Comparison of ENCODE assay signal across 9 cellular contexts in genomic region chr9:115118-115451, GRCh38. TPM values are rescaled to one million over a fixed set of nuclear protein-coding genes. Genes with fewer than 3 reads are reported as not detected.
DNase-seq lines count a peak whose midpoint lies in the region; ATAC-seq and TF ChIP-seq lines count a peak whose summit lies in the region.
"Not testable (repeated sequence)": the region's sequence is repeated elsewhere in the genome, so short reads cannot be mapped to it uniquely, and the experiment has no call there.
"Had no signal": no experiment of that assay in that cellular context is flagged by ENCODE, and none has a peak within 500 bp of the region (broad histone marks: within the 10 kb centered on the region; RNA-seq: fewer than 3 reads in every experiment).

No MANE protein-coding gene starts in this region.

- TF ChIP-seq CTCF in Calu3 (IDR thresholded peaks at IDR 0.05; ENCODE audit: unreplicated experiment); NB4 (IDR thresholded peaks at IDR 0.05; ENCODE audit: low read depth, low read length); lower lobe of right lung (IDR thresholded peaks at IDR 0.05): not testable (repeated sequence)

- not testable (repeated sequence) for H3K9me3 Mint-ChIP-seq in Calu3 (ENCODE audit: low read depth, unreplicated experiment); activated CD4-positive, alpha-beta T cell treated with anti-CD3 and anti-CD28 coated beads for 36 hours (ENCODE audit: low read depth); activated T-helper 2 cell treated with anti-CD3 and anti-CD28 coated beads, Interferon-gamma antibody, Interleukin-2, Interleukin-4, amounts not matched to agents 10 μg/mL and 5 μg/mL and 100 μg/mL, durations not matched to agents 14 hours and 24 hours and 36 hours; effector memory CD8-positive, alpha-beta T cell

- not testable (repeated sequence) for H3K4me1 Mint-ChIP-seq in Calu3 (ENCODE audit: low read depth, unreplicated experiment)
- H3K4me1 Mint-ChIP-seq in activated CD4-positive, alpha-beta T cell treated with anti-CD3 and anti-CD28 coated beads for 36 hours, result peaks cover 23% of the 10 kb centered on the region
- peaks cover 10% of the 10 kb centered on the region for H3K4me1 Mint-ChIP-seq in activated T-helper 2 cell treated with anti-CD3 and anti-CD28 coated beads, Interferon-gamma antibody, Interleukin-2, Interleukin-4, amounts not matched to agents 10 μg/mL and 5 μg/mL and 100 μg/mL, durations not matched to agents 14 hours and 24 hours and 36 hours (ENCODE audit: low read depth)
- peaks cover 10 to 18% of the 10 kb centered on the region in 2 donors for H3K4me1 Mint-ChIP-seq in effector memory CD8-positive, alpha-beta T cell (ENCODE audit: low read depth in 2 of 2)

- CTCF ChIA-PET in Calu3 (lab: Charles Lee); activated CD4-positive, alpha-beta T cell treated with anti-CD3 and anti-CD28 coated beads for 36 hours (lab: Charles Lee): not testable (repeated sequence)

- not testable (repeated sequence) for H3K27ac ChIP-seq in lower lobe of right lung

- TF ChIP-seq POLR2A in NB4 (IDR thresholded peaks at IDR 0.05; ENCODE audit: extremely low read depth, insufficient read length), result not testable (repeated sequence)

- POLR2A ChIA-PET in activated CD4-positive, alpha-beta T cell treated with anti-CD3 and anti-CD28 coated beads for 36 hours (lab: Charles Lee), result not testable (repeated sequence)

- peaks cover 66% of the 10 kb centered on the region for H3K27me3 ChIP-seq in lower lobe of right lung (ENCODE audit: low read depth)

- ATAC-seq in activated CD4-positive, alpha-beta T cell treated with anti-CD3 and anti-CD28 coated beads for 36 hours; effector memory CD8-positive, alpha-beta T cell (replicated peaks): not testable (repeated sequence)
- ATAC-seq in lower lobe of right lung (peak in 1 of 2 donors; percentile 38), sciatic nerve (peak; percentile 7)

- not testable (repeated sequence) for H3K36me3 ChIP-seq in lower lobe of right lung

- H3K27ac Mint-ChIP-seq in Calu3 (ENCODE audit: unreplicated experiment); activated CD4-positive, alpha-beta T cell treated with anti-CD3 and anti-CD28 coated beads for 36 hours; activated T-helper 2 cell treated with anti-CD3 and anti-CD28 coated beads, Interferon-gamma antibody, Interleukin-2, Interleukin-4, amounts not matched to agents 10 μg/mL and 5 μg/mL and 100 μg/mL, durations not matched to agents 14 hours and 24 hours and 36 hours; effector memory CD8-positive, alpha-beta T cell: not testable (repeated sequence)

- peak overlapping the region; percentile 68 for H3K4me3 Mint-ChIP-seq in Calu3 (ENCODE audit: low read depth, unreplicated experiment)
- H3K4me3 Mint-ChIP-seq in activated CD4-positive, alpha-beta T cell treated with anti-CD3 and anti-CD28 coated beads for 36 hours, result peak overlapping the region; percentile 45
- peak overlapping the region; percentile 71 for H3K4me3 Mint-ChIP-seq in activated T-helper 2 cell treated with anti-CD3 and anti-CD28 coated beads, Interferon-gamma antibody, Interleukin-2, Interleukin-4, amounts not matched to agents 10 μg/mL and 5 μg/mL and 100 μg/mL, durations not matched to agents 14 hours and 24 hours and 36 hours (ENCODE audit: low read depth)
- H3K4me3 Mint-ChIP-seq in effector memory CD8-positive, alpha-beta T cell, result peak overlapping the region; percentile 1 to 60

- intact Hi-C loops in Calu3 (cut with micrococcal nuclease; ENCODE audit: unreplicated experiment); activated CD4-positive, alpha-beta T cell treated with anti-CD3 and anti-CD28 coated beads for 36 hours (cut with DNase I, micrococcal nuclease); activated T-helper 2 cell treated with anti-CD3 and anti-CD28 coated beads, Interferon-gamma antibody, Interleukin-2, Interleukin-4, amounts not matched to agents 10 μg/mL and 5 μg/mL and 100 μg/mL, durations not matched to agents 14 hours and 24 hours and 36 hours (cut with micrococcal nuclease); lower lobe of right lung (cut with DNase I); sciatic nerve (cut with DNase I): not testable (repeated sequence)

- not testable (repeated sequence) for BruUV-seq in Calu3 (replicated peaks; lab: Mats Ljungman, UMichigan)

- not testable (repeated sequence) for H3K36me3 Mint-ChIP-seq in Calu3 (ENCODE audit: insufficient read depth, unreplicated experiment); activated CD4-positive, alpha-beta T cell treated with anti-CD3 and anti-CD28 coated beads for 36 hours (ENCODE audit: low read depth); activated T-helper 2 cell treated with anti-CD3 and anti-CD28 coated beads, Interferon-gamma antibody, Interleukin-2, Interleukin-4, amounts not matched to agents 10 μg/mL and 5 μg/mL and 100 μg/mL, durations not matched to agents 14 hours and 24 hours and 36 hours (ENCODE audit: low read depth); effector memory CD8-positive, alpha-beta T cell (ENCODE audit: insufficient read depth)

- not testable (repeated sequence) for DNase-seq in Calu3; activated T-helper 2 cell treated with anti-CD3 and anti-CD28 coated beads, Interferon-gamma antibody, Interleukin-2, Interleukin-4, amounts not matched to agents 10 μg/mL and 5 μg/mL and 100 μg/mL, durations not matched to agents 14 hours and 24 hours and 36 hours (ENCODE audit: low spot score); effector memory CD8-positive, alpha-beta T cell; lower lobe of right lung; sciatic nerve (ENCODE audit: low spot score)
- peak; percentile 14 for DNase-seq in NB4 (ENCODE audit: low read depth)
- peak; percentile 22 for DNase-seq in activated CD4-positive, alpha-beta T cell treated with anti-CD3 and anti-CD28 coated beads for 36 hours

- H3K27me3 Mint-ChIP-seq in Calu3 (ENCODE audit: unreplicated experiment), result peaks cover 28% of the 10 kb centered on the region
- H3K27me3 Mint-ChIP-seq in activated CD4-positive, alpha-beta T cell treated with anti-CD3 and anti-CD28 coated beads for 36 hours, result peaks cover 34% of the 10 kb centered on the region
- peaks cover 38% of the 10 kb centered on the region for H3K27me3 Mint-ChIP-seq in activated T-helper 2 cell treated with anti-CD3 and anti-CD28 coated beads, Interferon-gamma antibody, Interleukin-2, Interleukin-4, amounts not matched to agents 10 μg/mL and 5 μg/mL and 100 μg/mL, durations not matched to agents 14 hours and 24 hours and 36 hours (ENCODE audit: low read depth)
- H3K27me3 Mint-ChIP-seq in effector memory CD8-positive, alpha-beta T cell, result peaks cover 24 to 45% of the 10 kb centered on the region in 2 donors

- not testable (repeated sequence) for H3K9me3 ChIP-seq in lower lobe of right lung

- H3K4me1 ChIP-seq in lower lobe of right lung, result peaks cover 17% of the 10 kb centered on the region

- not testable (repeated sequence) for H3K4me3 ChIP-seq in NB4 (ENCODE audit: low read depth, low read length)
- H3K4me3 ChIP-seq in lower lobe of right lung, result peak overlapping the region; percentile 52

RNA-seq across cellular contexts. Expression of gene FOXD4, which starts 3.1 kb away (rescaled TPM):
- total RNA-seq in Calu3 (2022), result 1.7 and 2.4 TPM in 2 replicates
- under 1 TPM; 0.16 to 0.19 TPM for total RNA-seq in activated CD4-positive, alpha-beta T cell treated with anti-CD3 and anti-CD28 coated beads for 36 hours
- total RNA-seq in activated T-helper 2 cell treated with anti-CD3 and anti-CD28 coated beads, Interferon-gamma antibody, Interleukin-2, Interleukin-4, amounts not matched to agents 10 μg/mL and 5 μg/mL and 100 μg/mL, durations not matched to agents 14 hours and 24 hours and 36 hours, result 0.09 TPM in 1 of 2 replicates, not detected in the other
- total RNA-seq in lower lobe of right lung, result 0.32 TPM
- total RNA-seq in sciatic nerve, result 0.45 TPM
- total RNA-seq: right atrium auricular region, urinary bladder had no signal
